8 cellular contexts compared by ENCODE assay signal in genomic region chr12:64672925-64673409, GRCh38.
DNase-seq lines count a peak whose midpoint lies in the region; ATAC-seq and TF ChIP-seq lines count a peak whose summit lies in the region.

No MANE protein-coding gene starts in this region.

- peaks cover 65% of the 10 kb centered on the region for H3K4me1 ChIP-seq in DND-41 (ENCODE audit: insufficient read depth, low read length)
- H3K4me1 ChIP-seq in stomach smooth muscle (ENCODE audit: control insufficient read depth, insufficient read depth, low read length), result peaks cover 69% of the 10 kb centered on the region
- H3K4me1 ChIP-seq in osteoblast (ENCODE audit: insufficient read depth, low read length), result peaks cover 10% of the 10 kb centered on the region

- H3K9me3 Mint-ChIP-seq in WTC11 (no peaks in the 10 kb centered on the region), glutamatergic neuron (ENCODE audit: unreplicated experiment) (peaks cover 3% of the 10 kb centered on the region)

- H3K79me2 ChIP-seq in DND-41 (ENCODE audit: insufficient read depth, low read length) (peaks cover 65% of the 10 kb centered on the region), osteoblast (ENCODE audit: insufficient read depth, low read length) (peaks cover 42% of the 10 kb centered on the region)

- TF ChIP-seq CTCF in DND-41 (IDR thresholded peaks at IDR 0.05; ENCODE audit: borderline replicate concordance, extremely low read depth, low read length, poor library complexity, severe bottlenecking) (no peak), WTC11 (IDR thresholded peaks at IDR 0.05) (no peak), glutamatergic neuron (IDR thresholded peaks at IDR 0.05; ENCODE audit: partially characterized antibody, unreplicated experiment) (no peak), osteoblast (IDR thresholded peaks at IDR 0.05; ENCODE audit: extremely low read depth, low read depth, low read length) (no peak)

- CTCF ChIA-PET in WTC11 (lab: Charles Lee), result interaction anchor here (0.8 kb wide), 1 partner anchor 25 kb away, joined by 3 read pairs; no protein-coding TSS in a partner anchor

- peak overlapping the region; percentile 56 for H3K27ac ChIP-seq in DND-41 (ENCODE audit: low read length)
- peak overlapping the region; percentile 91 for H3K27ac ChIP-seq in stomach smooth muscle (ENCODE audit: low read length)
- no peak overlapping the region for H3K27ac ChIP-seq in osteoblast (ENCODE audit: low read depth, low read length)

- no peaks in the 10 kb centered on the region for H3K9me3 ChIP-seq in DND-41 (ENCODE audit: insufficient read depth, low read length, severe bottlenecking)
- no peaks in the 10 kb centered on the region for H3K9me3 ChIP-seq in stomach smooth muscle (ENCODE audit: control insufficient read depth in 2 of 2, low read length in 2 of 2)
- H3K9me3 ChIP-seq in osteoblast (ENCODE audit: low read depth, low read length), result no peaks in the 10 kb centered on the region

- H2AFZ ChIP-seq in DND-41 (ENCODE audit: low read depth, low read length) (no peak overlapping the region), osteoblast (ENCODE audit: low read length) (no peak overlapping the region)

- H3K27me3 ChIP-seq in DND-41 (ENCODE audit: insufficient read depth, low read length, poor library complexity) (no peaks in the 10 kb centered on the region), stomach smooth muscle (ENCODE audit: control insufficient read depth in 1 of 2, insufficient read depth in 2 of 2, low read length in 2 of 2) (no peaks in the 10 kb centered on the region), osteoblast (ENCODE audit: insufficient read depth, low read length) (no peaks in the 10 kb centered on the region)

- H3K4me2 ChIP-seq in DND-41 (ENCODE audit: insufficient read depth, low read length), result 0 out of 2 replicates have a peak overlapping the region, but pooled peaks have one; percentile 28
- no peak overlapping the region for H3K4me2 ChIP-seq in osteoblast (ENCODE audit: insufficient read depth, low read length)

- POLR2A ChIA-PET in WTC11 (lab: Charles Lee), result no interaction called here

- peaks cover 8% of the 10 kb centered on the region; the same call in 1 of the 2 replicates for H4K20me1 ChIP-seq in DND-41 (ENCODE audit: insufficient read depth, low read length)
- H4K20me1 ChIP-seq in osteoblast (ENCODE audit: insufficient read depth, low read length), result no peaks in the 10 kb centered on the region

- no peaks in the 10 kb centered on the region for H3K27me3 Mint-ChIP-seq in WTC11 (ENCODE audit: low read depth)
- peaks cover 6% of the 10 kb centered on the region for H3K27me3 Mint-ChIP-seq in glutamatergic neuron (ENCODE audit: unreplicated experiment)

- ATAC-seq in DND-41 (ENCODE audit: insufficient read depth, low read depth) (no peak), WTC11 (no peak)

- H3K4me3 ChIP-seq in DND-41 (ENCODE audit: low read depth in 1 of 2, low read length in 2 of 2), result no peak overlapping the region
- H3K4me3 ChIP-seq in stomach smooth muscle (ENCODE audit: low read length in 2 of 2), result peak overlapping the region; percentile 5 to 29
- H3K4me3 ChIP-seq in osteoblast (ENCODE audit: insufficient read depth, low read length), result no peak overlapping the region

- H3K9ac ChIP-seq in DND-41 (ENCODE audit: low read depth, low read length) (no peak overlapping the region), stomach smooth muscle (ENCODE audit: low read length in 2 of 2) (peak overlapping the region; percentile 39 to 60)

- H3K4me1 Mint-ChIP-seq in WTC11 (peaks cover 77% of the 10 kb centered on the region), glutamatergic neuron (ENCODE audit: low read depth, unreplicated experiment) (peaks cover 46% of the 10 kb centered on the region)

- DNase-seq in DND-41 (peak; percentile 57), NCI-H2029 (lab: John Stamatoyannopoulos, UW) (peak; percentile 92), WTC11 (ENCODE audit: low spot score) (no peak), glutamatergic neuron (peak; percentile 31), osteoblast (ENCODE audit: insufficient read length, low spot score, missing footprints) (no peak), RKO (ENCODE audit: low spot score) (no peak), amygdala (lab: John Stamatoyannopoulos, UW) (no peak)

- H3K36me3 ChIP-seq in DND-41 (ENCODE audit: insufficient read depth, low read length) (no peaks in the 10 kb centered on the region), stomach smooth muscle (ENCODE audit: control insufficient read depth in 2 of 2, insufficient read depth in 2 of 2, low read length in 2 of 2) (no peaks in the 10 kb centered on the region), osteoblast (ENCODE audit: insufficient read depth, low read length) (no peaks in the 10 kb centered on the region)

- H3K27ac Mint-ChIP-seq in WTC11 (peak overlapping the region; percentile 63), glutamatergic neuron (ENCODE audit: unreplicated experiment) (peak overlapping the region; percentile 90)

- H3K36me3 Mint-ChIP-seq in WTC11 (no peaks in the 10 kb centered on the region), glutamatergic neuron (ENCODE audit: unreplicated experiment) (no peaks in the 10 kb centered on the region)

- H3K4me3 Mint-ChIP-seq in WTC11 (no peak overlapping the region; the same call in 1 of the 2 replicates), glutamatergic neuron (ENCODE audit: unreplicated experiment) (peak overlapping the region; percentile 60)

TF ChIP-seq in WTC11, 78 proteins besides CTCF, POLR2A, EP300 and RAD21 (continues in another document):
- TF ChIP-seq E2F4 (CRISPR knock-in tag; IDR thresholded peaks at IDR 0.05; ENCODE audit: borderline replicate concordance, low read depth), result no peak
- TF ChIP-seq USF1 (CRISPR knock-in tag; IDR thresholded peaks at IDR 0.05), result no peak
- no peak for TF ChIP-seq ZNF121 (CRISPR knock-in tag; IDR thresholded peaks at IDR 0.05)
- no peak for TF ChIP-seq ARID4B (CRISPR knock-in tag; IDR thresholded peaks at IDR 0.05; ENCODE audit: borderline replicate concordance)

Comparison
In these comparisons a context has a peak if more than half of its experiments do, and no peak if none do; other contexts are left out.
1. DNase-seq: peak in DND-41 (single experiment), NCI-H2029 (single experiment) and glutamatergic neuron (single experiment); none in WTC11 (single experiment), osteoblast (single experiment), RKO (single experiment) and amygdala (0 of 56).
2. H3K4me3 ChIP-seq: peak in stomach smooth muscle (2 of 2); none in DND-41 (0 of 2) and osteoblast (single experiment).